8 cellular contexts compared by ENCODE assay signal in genomic region chr1:24414884-24415333, GRCh38. TPM values are rescaled to one million over a fixed set of nuclear protein-coding genes. Genes with fewer than 3 reads are reported as not detected.
DNase-seq lines count a peak whose midpoint lies in the region; ATAC-seq, FAIRE-seq and TF ChIP-seq lines count a peak whose summit lies in the region.

No MANE protein-coding gene starts in this region.

- CTCF ChIA-PET in K562 (lab: Yijun Ruan, JAX; ENCODE audit: low intra/inter-chr PET ratio), result no interaction called here

- in situ Hi-C loops in K562 (cut with MboI), result no loop called here

- no peaks in the 10 kb centered on the region for H3K9me3 ChIP-seq in K562 (replicated peaks; ENCODE audit: control insufficient read depth, insufficient read depth, low read depth, low read length)
- no peaks in the 10 kb centered on the region for H3K9me3 ChIP-seq in muscle layer of colon (ENCODE audit: low read length)

- BruUV-seq in K562 (replicated peaks; lab: Mats Ljungman, UMichigan), result no TSS peak

- no peak for TF ChIP-seq RAD21 in K562 (CRISPR knock-in tag; conservative IDR thresholded peaks at IDR 0.05 in 1 of 2, IDR thresholded peaks at IDR 0.05 in 1 of 2)

- H3K27me3 ChIP-seq in K562 (ENCODE audit: control insufficient read depth in 2 of 2, insufficient read depth in 2 of 2, low read length in 2 of 2) (no peaks in the 10 kb centered on the region), muscle layer of colon (ENCODE audit: control insufficient read depth in 1 of 2, insufficient read depth in 2 of 2, low read length in 2 of 2) (no peaks in the 10 kb centered on the region)

- peak overlapping the region; percentile 54 for H3K27ac Mint-ChIP-seq in stimulated activated naive CD8-positive, alpha-beta T cell treated with anti-CD3 and anti-CD28 coated beads, Interleukin-15, Interleukin-2, amounts not matched to agents 100 ng/mL and 50 ng/mL, for 24 hours

- H3K27ac ChIP-seq in K562 (ENCODE audit: extremely low read depth, low read depth, low read length) (peak overlapping the region; percentile 21), muscle layer of colon (ENCODE audit: low read depth, low read length) (peak overlapping the region; percentile 27)

- POLR2A ChIA-PET in K562 (lab: Yijun Ruan, JAX), result interaction anchor here (0.6 to 1.3 kb wide), 8 partner anchors 10 to 818 kb away, joined by 3 to 21 read pairs (median 4); no protein-coding TSS in a partner anchor

- H3K79me2 ChIP-seq in K562 (ENCODE audit: control insufficient read depth, insufficient read depth, low read length), result peaks cover 41% of the 10 kb centered on the region

- H3K4me2 ChIP-seq in K562 (ENCODE audit: insufficient read depth, low read length), result peak overlapping the region; percentile 88

- FAIRE-seq in K562 (lab: Jason Lieb, UNC), result no peak
- FAIRE-seq in HTR-8/SVneo (lab: Jason Lieb, UNC), result no peak

- H3K9me3 Mint-ChIP-seq in stimulated activated naive CD8-positive, alpha-beta T cell treated with anti-CD3 and anti-CD28 coated beads, Interleukin-15, Interleukin-2, amounts not matched to agents 100 ng/mL and 50 ng/mL, for 24 hours, result no peaks in the 10 kb centered on the region

- H3K4me1 Mint-ChIP-seq in stimulated activated naive CD8-positive, alpha-beta T cell treated with anti-CD3 and anti-CD28 coated beads, Interleukin-15, Interleukin-2, amounts not matched to agents 100 ng/mL and 50 ng/mL, for 24 hours (ENCODE audit: low read depth), result peaks cover 64% of the 10 kb centered on the region

- no peaks in the 10 kb centered on the region for H3K27me3 Mint-ChIP-seq in stimulated activated naive CD8-positive, alpha-beta T cell treated with anti-CD3 and anti-CD28 coated beads, Interleukin-15, Interleukin-2, amounts not matched to agents 100 ng/mL and 50 ng/mL, for 24 hours

- intact Hi-C loops in K562 (cut with micrococcal nuclease), result loop anchor here (5.0 kb wide), 2 partner anchors 87 to 112 kb away; partner anchors contain the start of gene RCAN3

- H3K9ac ChIP-seq in K562 (ENCODE audit: insufficient read depth in 1 of 2, low read depth in 2 of 2, low read length in 2 of 2) (peak overlapping the region; percentile 53 to 85; a peak in 3 of 4 replicates), muscle layer of colon (ENCODE audit: low read length) (no peak overlapping the region)

- TF ChIP-seq EP300 in K562 (IDR thresholded peaks at IDR 0.05; ENCODE audit: low read length), result no peak

- peak overlapping the region; percentile 53 for H3K4me3 ChIP-seq in K562
- H3K4me3 ChIP-seq in muscle layer of colon (ENCODE audit: low read depth in 1 of 2, low read length in 2 of 2), result peak overlapping the region; percentile 78 to 98

- WGBS in K562 (ENCODE audit: insufficient coverage, low coverage, missing lambda C conversion rate), result 54% methylated on average over 17 of the region's 17 CpGs

- no peak for ATAC-seq in stimulated activated naive CD8-positive, alpha-beta T cell treated with anti-CD3 and anti-CD28 coated beads, Interleukin-15, Interleukin-2, amounts not matched to agents 100 U/mL and 50 U/mL, for 24 hours
- no peak; the same call in 1 of the 3 replicates for ATAC-seq in K562
- ATAC-seq in GM18519 (IDR thresholded peaks at IDR 0.05; ENCODE audit: low FRiP score, unreplicated experiment), result no peak
- no peak for ATAC-seq in HG02870 (IDR thresholded peaks at IDR 0.05; ENCODE audit: unreplicated experiment)

- peaks cover 14% of the 10 kb centered on the region for H3K36me3 Mint-ChIP-seq in stimulated activated naive CD8-positive, alpha-beta T cell treated with anti-CD3 and anti-CD28 coated beads, Interleukin-15, Interleukin-2, amounts not matched to agents 100 ng/mL and 50 ng/mL, for 24 hours (ENCODE audit: low read depth)

- H4K20me1 ChIP-seq in K562 (replicated peaks; ENCODE audit: control insufficient read depth, insufficient read depth, low read length), result peaks cover 4% of the 10 kb centered on the region; the same call in 1 of the 2 replicates

- peaks cover 10% of the 10 kb centered on the region; the same call in 1 of the 3 replicates for H3K36me3 ChIP-seq in K562 (ENCODE audit: control insufficient read depth, insufficient read depth, low read length)
- no peaks in the 10 kb centered on the region for H3K36me3 ChIP-seq in muscle layer of colon (ENCODE audit: insufficient read depth, low read length)

- H3K4me1 ChIP-seq in K562 (replicated peaks in 1 of 2; ENCODE audit: control insufficient read depth in 2 of 2, insufficient read depth in 2 of 2, low read length in 2 of 2) (peaks cover 54 to 55% of the 10 kb centered on the region in 2 experiments), muscle layer of colon (ENCODE audit: insufficient read depth, low read length) (peaks cover 24% of the 10 kb centered on the region)

- H3K9me1 ChIP-seq in K562 (ENCODE audit: control insufficient read depth, insufficient read depth, low read length), result no peaks in the 10 kb centered on the region

- H3K4me3 Mint-ChIP-seq in stimulated activated naive CD8-positive, alpha-beta T cell treated with anti-CD3 and anti-CD28 coated beads, Interleukin-15, Interleukin-2, amounts not matched to agents 100 ng/mL and 50 ng/mL, for 24 hours, result peak overlapping the region; percentile 91

- no peak for TF ChIP-seq CTCF in K562 (IDR thresholded peaks at IDR 0.05 in 2 of 3, conservative IDR thresholded peaks at IDR 0.05 in 1 of 3; ENCODE audit: insufficient read depth in 2 of 3, low read depth in 1 of 3, low read length in 3 of 3)

- peak overlapping the region; percentile 94 for H2AFZ ChIP-seq in K562 (ENCODE audit: low read depth, low read length)

- DNase-seq in stimulated activated naive CD8-positive, alpha-beta T cell treated with anti-CD3 and anti-CD28 coated beads, Interleukin-15, Interleukin-2, amounts not matched to agents 100 U/mL and 50 U/mL, for 24 hours, result no peak
- DNase-seq in K562 (ENCODE audit: extremely low read depth in 1 of 4, low spot score in 3 of 4) (no peak), D341Med (ENCODE audit: low spot score) (no peak), HTR-8/SVneo (ENCODE audit: insufficient read length, low spot score) (no peak)

- TF ChIP-seq POLR2A in K562 (conservative IDR thresholded peaks at IDR 0.05), result no peak

TF ChIP-seq in K562, 482 proteins besides CTCF, POLR2A, EP300 and RAD21 (continues in another document):
- TF ChIP-seq CHD2 (IDR thresholded peaks at IDR 0.05; ENCODE audit: low read depth, low read length) (peak; percentile 76; the same call in 1 of the 2 replicates), TAF15 (IDR thresholded peaks at IDR 0.05; ENCODE audit: low read depth, low read length) (no peak), BRCA1 (IDR thresholded peaks at IDR 0.05) (no peak), BRCA1 (CRISPR knock-in tag; IDR thresholded peaks at IDR 0.05) (0 out of 2 replicates have a peak, but pooled peaks have one; percentile 68), NR2C2 (CRISPR knock-in tag; IDR thresholded peaks at IDR 0.05) (no peak), NR2C2 (tag; IDR thresholded peaks at IDR 0.05) (0 out of 2 replicates have a peak, but pooled peaks have one; percentile 13)

RNA-seq across cellular contexts. Expression of gene NIPAL3, which starts 0.7 kb away (rescaled TPM):
- total RNA-seq in K562 (2011; cell fraction: chromatin; rRNA removed; ENCODE audit: low replicate concordance), result 55.9 and 56.4 TPM in 2 replicates
- 44.2 and 44.6 TPM in 2 replicates for total RNA-seq in K562 (2011; cell fraction: nucleolus; rRNA removed)
- total RNA-seq in K562 (2011; cell fraction: nucleoplasm; rRNA removed), result 57.1 and 68.0 TPM in 2 replicates
- total RNA-seq in K562 (2014; rRNA removed) (15.4 and 24.7 TPM in 2 replicates), K562 (2014; rRNA removed; fragmentation: Illumina TruSeq; extraction: Trizol) (16.3 and 16.6 TPM in 2 replicates), K562 (2015; rRNA removed; fragmentation: Illumina TruSeq; extraction: Trizol) (11.3 and 11.4 TPM in 2 replicates), K562 (2021) (26.0 and 26.3 TPM in 2 replicates)
- polyA plus RNA-seq in K562 (2011; rRNA removed) (16.0 and 18.2 TPM in 2 replicates), K562 (2014; fragmentation: Illumina TruSeq; extraction: Trizol) (20.0 and 21.3 TPM in 2 replicates), K562 (2014; fragmentation: Nextera tagmentation; extraction: Ambion mirVana) (10 to 100 TPM; 10.5 to 12.2 TPM), K562 (2014; rRNA removed) (13.8 and 16.2 TPM in 2 replicates)
- 18.5 and 19.9 TPM in 2 replicates for polyA plus RNA-seq in K562 (2011; cell fraction: cytosol; rRNA removed)
- polyA plus RNA-seq in K562 (2011; cell fraction: nucleus; rRNA removed), result 14.4 and 16.1 TPM in 2 replicates
- 16.3 and 17.9 TPM in 2 replicates for polyA plus RNA-seq in K562 (2012)
- 18.9 and 24.0 TPM in 2 replicates for polyA minus RNA-seq in K562 (2011; rRNA and poly(A)+ RNA removed)
- polyA minus RNA-seq in K562 (2011; cell fraction: cytosol; rRNA and poly(A)+ RNA removed), result 10.6 and 15.2 TPM in 2 replicates
- 13.1 and 19.4 TPM in 2 replicates for polyA minus RNA-seq in K562 (2011; cell fraction: nucleus; rRNA and poly(A)+ RNA removed)

RNA-seq across cellular contexts. Expression of gene STPG1, which starts 1.3 kb away (rescaled TPM):
- 14.4 and 22.0 TPM in 2 replicates for total RNA-seq in K562 (2011; cell fraction: chromatin; rRNA removed; ENCODE audit: low replicate concordance)
- total RNA-seq in K562 (2011; cell fraction: nucleolus; rRNA removed), result 8.7 and 9.3 TPM in 2 replicates
- total RNA-seq in K562 (2011; cell fraction: nucleoplasm; rRNA removed), result 14.4 and 16.4 TPM in 2 replicates
- total RNA-seq in K562 (2014; rRNA removed) (6.7 and 7.6 TPM in 2 replicates), K562 (2014; rRNA removed; fragmentation: Illumina TruSeq; extraction: Trizol) (8.2 and 8.3 TPM in 2 replicates), K562 (2015; rRNA removed; fragmentation: Illumina TruSeq; extraction: Trizol) (5.1 and 5.5 TPM in 2 replicates), K562 (2021) (7.2 and 7.6 TPM in 2 replicates)
- polyA plus RNA-seq in K562 (2011; rRNA removed) (7.2 and 8.4 TPM in 2 replicates), K562 (2014; fragmentation: Illumina TruSeq; extraction: Trizol) (9.0 and 10.1 TPM in 2 replicates), K562 (2014; fragmentation: Nextera tagmentation; extraction: Ambion mirVana) (10 to 100 TPM; 10.4 to 11.9 TPM), K562 (2014; rRNA removed) (5.0 and 9.4 TPM in 2 replicates)
- 4.4 and 5.4 TPM in 2 replicates for polyA plus RNA-seq in K562 (2011; cell fraction: cytosol; rRNA removed)
- polyA plus RNA-seq in K562 (2011; cell fraction: nucleus; rRNA removed), result 5.9 and 7.6 TPM in 2 replicates
- polyA plus RNA-seq in K562 (2012), result 6.0 and 8.3 TPM in 2 replicates
- 7.0 and 7.8 TPM in 2 replicates for polyA minus RNA-seq in K562 (2011; rRNA and poly(A)+ RNA removed)
- polyA minus RNA-seq in K562 (2011; cell fraction: cytosol; rRNA and poly(A)+ RNA removed), result 2.1 and 3.9 TPM in 2 replicates
- 5.4 and 7.0 TPM in 2 replicates for polyA minus RNA-seq in K562 (2011; cell fraction: nucleus; rRNA and poly(A)+ RNA removed)
